In genomic region chr1:245461681-245462080, GRCh38 we compare ENCODE assay signal across 22 cellular contexts.
DNase-seq lines count a peak whose midpoint lies in the region; ATAC-seq lines count a peak whose summit lies in the region.
"Had no signal": no experiment of that assay in that cellular context is flagged by ENCODE, and none has a peak within 500 bp of the region (broad histone marks: within the 10 kb centered on the region; RNA-seq: fewer than 3 reads in every experiment).

No MANE protein-coding gene starts in this region.

- H3K4me2 ChIP-seq in trophoblast cell (ENCODE audit: low read length), result no peak overlapping the region
- H3K4me2 ChIP-seq: BLaER1 had no signal

- no peak overlapping the region for H4K8ac ChIP-seq in trophoblast cell (ENCODE audit: low read depth, low read length)

- H4K91ac ChIP-seq in trophoblast cell (ENCODE audit: low read depth, low read length), result no peak overlapping the region

- no peak overlapping the region for H3K9ac ChIP-seq in trophoblast cell (ENCODE audit: low read length)
- H3K9ac ChIP-seq: BLaER1 had no signal

- H3K14ac ChIP-seq in trophoblast cell (ENCODE audit: low read length), result no peak overlapping the region

- peaks cover 10% of the 10 kb centered on the region for H3K79me1 ChIP-seq in trophoblast cell (ENCODE audit: low read length)

- no peak overlapping the region for H2AK5ac ChIP-seq in trophoblast cell (ENCODE audit: low read length)

- H4K12ac ChIP-seq in trophoblast cell (ENCODE audit: low read depth, low read length), result no peak overlapping the region

- H3K27me3 ChIP-seq in trophoblast cell (ENCODE audit: insufficient read depth, low read length), result no peaks in the 10 kb centered on the region
- H3K27me3 ChIP-seq: BE2C, BLaER1 had no signal

- H2AFZ ChIP-seq in trophoblast cell (ENCODE audit: insufficient read depth, low read length, poor library complexity), result no peak overlapping the region

- H3K4me3 ChIP-seq in trophoblast cell (ENCODE audit: low read depth, low read length), result no peak overlapping the region
- H3K4me3 ChIP-seq: BLaER1, GM12878 had no signal

- no peaks in the 10 kb centered on the region for H3K79me2 ChIP-seq in trophoblast cell (ENCODE audit: control insufficient read depth, insufficient read depth, low read length, poor library complexity)

- WGBS in trophoblast cell (ENCODE audit: extremely low coverage, insufficient coverage, insufficient read length), result no CpG with 5 or more reads among the region's 5 CpGs

- no peak overlapping the region for H2BK5ac ChIP-seq in trophoblast cell (ENCODE audit: low read depth, low read length, poor library complexity)

- no peak overlapping the region for H3K27ac ChIP-seq in trophoblast cell (ENCODE audit: low read depth, low read length)
- H3K27ac ChIP-seq: BLaER1 had no signal

- DNase-seq in M059J (ENCODE audit: low read depth) (peak; percentile 11), NCI-H69 (lab: John Stamatoyannopoulos, UW) (peak; percentile 20), trophoblast cell (peak; percentile 73 to 88)
- DNase-seq in activated T-cell treated with anti-CD3 and anti-CD28 coated beads, Interleukin-2, amount 50 U/mL, for 48 hours, result no peak
- DNase-seq: 8988T; ACHN; BE2C; C1 segment of cervical spinal cord; CD4-positive, alpha-beta memory T cell; CD4-positive, CD25-positive, alpha-beta regulatory T cell; CD8-positive, alpha-beta memory T cell; COR-L47; DMS 273 treated with DMSO at 0.1 percent for 48 hours; DMS153; DMS53; DMS79; DND-41; EL; GDM1 had no signal

- H2BK12ac ChIP-seq in trophoblast cell (ENCODE audit: low read length), result peak overlapping the region; percentile 9

- ATAC-seq in GM18867 (IDR thresholded peaks at IDR 0.05; ENCODE audit: unreplicated experiment), result no peak
- ATAC-seq: GM12878 had no signal

- no peak overlapping the region for H3K4ac ChIP-seq in trophoblast cell (ENCODE audit: low read depth, low read length)

- H3K18ac ChIP-seq in trophoblast cell (ENCODE audit: low read length), result no peak overlapping the region

- H3K36me3 ChIP-seq in trophoblast cell (ENCODE audit: control insufficient read depth in 1 of 2, insufficient read depth in 2 of 2, low read length in 2 of 2), result peaks cover 4 to 10% of the 10 kb centered on the region in 2 experiments
- H3K36me3 ChIP-seq: BE2C, BLaER1 had no signal

- H2BK120ac ChIP-seq in trophoblast cell (ENCODE audit: insufficient read depth, low read length, poor library complexity), result no peak overlapping the region

- H3K4me1 ChIP-seq in trophoblast cell (ENCODE audit: control insufficient read depth in 1 of 2, insufficient read depth in 2 of 2, low read length in 2 of 2), result peaks cover 14 to 21% of the 10 kb centered on the region in 2 experiments
- H3K4me1 ChIP-seq: BLaER1 had no signal

- H3K23ac ChIP-seq in trophoblast cell (ENCODE audit: low read length), result no peak overlapping the region

- peaks cover 4% of the 10 kb centered on the region for H3K9me3 ChIP-seq in trophoblast cell (ENCODE audit: insufficient read depth, low read depth, low read length)
- H3K9me3 ChIP-seq: BE2C, BLaER1 had no signal

Comparison
In these comparisons a context has a peak if more than half of its experiments do, and no peak if none do; other contexts are left out.
1. DNase-seq: peak in M059J (single experiment), NCI-H69 (single experiment) and trophoblast cell (2 of 2); none in activated T-cell treated with anti-CD3 and anti-CD28 coated beads, Interleukin-2, amount 50 U/mL, for 48 hours (0 of 2).